Comparison of ENCODE assay signal across 1 cellular context in genomic region chr3:196322-197153, GRCh38.
TF ChIP-seq lines count a peak whose summit lies in the region.

CHL1 (plus strand) TSS chr3:196763; CDS start chr3:319777, 123,014 bp downstream.

TF ChIP-seq in GM12878, 131 proteins besides CTCF, POLR2A, EP300 and RAD21 (continued from another document):
- no peak for TF ChIP-seq ZBTB11 (CRISPR knock-in tag; IDR thresholded peaks at IDR 0.05)
